ENCODE assay signal across 9 cellular contexts in the genomic region with DNA sequence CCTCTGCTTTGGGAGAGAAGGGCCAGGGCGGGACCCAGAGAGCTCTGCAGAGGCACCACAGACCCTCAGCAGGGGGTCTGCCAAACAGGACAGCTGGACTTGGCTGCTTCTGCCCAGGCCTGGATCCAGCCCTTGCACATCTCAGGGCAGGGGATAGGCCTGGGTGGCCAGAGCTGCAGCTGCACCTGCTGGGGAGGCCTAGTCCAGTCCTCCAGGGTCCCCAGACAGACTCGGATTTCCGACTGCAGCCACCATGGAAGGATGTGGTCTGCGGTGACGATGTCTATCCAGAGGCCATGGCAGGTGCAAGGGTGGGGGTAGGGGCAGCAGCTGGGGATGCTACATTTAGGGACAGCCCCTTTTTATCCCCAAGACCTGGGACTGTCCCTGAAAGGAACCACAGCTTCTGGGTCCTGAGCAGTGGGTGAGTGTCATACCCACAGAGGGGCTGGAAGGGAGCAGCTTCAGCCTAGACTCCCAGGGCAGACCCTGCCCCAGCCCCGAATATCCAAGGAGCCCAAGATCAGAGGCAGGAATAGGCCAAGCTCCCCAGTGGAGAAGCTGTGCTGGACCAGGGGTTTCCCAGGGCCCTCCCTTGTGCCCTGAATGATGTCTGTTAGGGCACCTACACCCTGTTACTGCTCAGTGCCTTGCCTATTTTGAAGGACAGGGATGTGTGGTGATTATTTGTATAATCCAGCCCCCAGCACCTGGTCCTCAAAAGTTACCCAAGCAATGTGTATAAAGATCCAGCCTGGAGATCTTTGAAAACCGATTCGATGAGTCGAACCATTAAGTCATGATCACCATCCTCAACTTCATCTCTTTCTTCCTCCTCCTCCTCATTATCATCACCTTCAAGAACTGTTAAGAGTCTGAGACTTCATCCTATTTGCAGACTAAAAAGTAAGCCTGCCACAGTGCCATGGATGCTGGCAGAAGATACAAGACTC. TPM values are rescaled to one million over a fixed set of nuclear protein-coding genes. Genes with fewer than 3 reads are reported as not detected.
DNase-seq lines count a peak whose midpoint lies in the region; ATAC-seq and TF ChIP-seq lines count a peak whose summit lies in the region.
"Had no signal": no experiment of that assay in that cellular context is flagged by ENCODE, and none has a peak within 500 bp of the region (broad histone marks: within the 10 kb centered on the region; RNA-seq: fewer than 3 reads in every experiment).

No MANE protein-coding gene starts in this region.

- H3K14ac ChIP-seq in neuronal stem cell (ENCODE audit: low read length): no peak overlapping the region

- peak; percentile 97 for DNase-seq in OCI-LY7 (ENCODE audit: low spot score)
- DNase-seq in neuronal stem cell (ENCODE audit: low spot score): no peak
- DNase-seq in putamen (ENCODE audit: low spot score): no peak
- no peak for DNase-seq in MCF 10A (ENCODE audit: unreplicated experiment)
- no peak for DNase-seq in activated gamma-delta T cell treated with Interleukin-2 at 50 U/mL for 16 hours
- no peak for DNase-seq in pons (ENCODE audit: low spot score)
- DNase-seq: NCI-H1930 had no signal

- H4K8ac ChIP-seq in neuronal stem cell (ENCODE audit: low read depth, low read length): no peak overlapping the region

- H3K27me3 Mint-ChIP-seq in MCF 10A (ENCODE audit: insufficient read depth, unreplicated experiment): peaks cover 52% of the 10 kb centered on the region

- H2BK15ac ChIP-seq in neuronal stem cell (ENCODE audit: low read length): no peak overlapping the region

- BruUV-seq in OCI-LY7 (replicated peaks; lab: Mats Ljungman, UMichigan) (no TSS peak), MCF 10A (replicated peaks; lab: Mats Ljungman, UMichigan) (no TSS peak)

- no peak overlapping the region for H4K91ac ChIP-seq in neuronal stem cell (ENCODE audit: low read depth, low read length, poor library complexity)

- peaks cover 0 to 3% (median 0%) of the 10 kb centered on the region in 3 experiments for H3K27me3 ChIP-seq in neuronal stem cell (ENCODE audit: control insufficient read depth in 3 of 3, insufficient read depth in 3 of 3, low read depth in 1 of 3, low read length in 3 of 3)

- POLR2A ChIA-PET in OCI-LY7 (lab: Charles Lee): interaction anchor here (0.8 to 11.4 kb wide), 9 partner anchors 20 to 253 kb away, joined by 3 to 308 read pairs (median 10); no protein-coding TSS in a partner anchor
- POLR2A ChIA-PET in MCF 10A (lab: Yijun Ruan, JAX): interaction anchor here (0.9 kb wide), 1 partner anchor 36 kb away, joined by 3 read pairs; no protein-coding TSS in a partner anchor

- no peak overlapping the region for H3K18ac ChIP-seq in neuronal stem cell (ENCODE audit: low read length)

- peaks cover 78% of the 10 kb centered on the region for H3K4me1 ChIP-seq in OCI-LY7 (ENCODE audit: insufficient read depth, low read length, poor library complexity, severe bottlenecking)
- no peaks in the 10 kb centered on the region for H3K4me1 ChIP-seq in neuronal stem cell (ENCODE audit: control insufficient read depth in 2 of 2, insufficient read depth in 1 of 2, low read depth in 1 of 2, low read length in 2 of 2)

- H3K36me3 Mint-ChIP-seq in MCF 10A (ENCODE audit: insufficient read depth, unreplicated experiment): peaks cover 5% of the 10 kb centered on the region

- no peaks in the 10 kb centered on the region for H4K20me1 ChIP-seq in OCI-LY7 (ENCODE audit: insufficient read depth, low read length)

- ATAC-seq in GM19023 (IDR thresholded peaks at IDR 0.05; ENCODE audit: unreplicated experiment) (peak; percentile 71), HG02610 (IDR thresholded peaks at IDR 0.05; ENCODE audit: unreplicated experiment) (peak; percentile 65)

- H3K23ac ChIP-seq in neuronal stem cell (ENCODE audit: low read depth, low read length, poor library complexity): peak overlapping the region; percentile 67

- no peaks in the 10 kb centered on the region for H3K4me1 Mint-ChIP-seq in MCF 10A (ENCODE audit: insufficient read depth, unreplicated experiment)

- peaks cover 25% of the 10 kb centered on the region for H3K36me3 ChIP-seq in OCI-LY7 (ENCODE audit: insufficient read depth, low read length)
- no peaks in the 10 kb centered on the region for H3K36me3 ChIP-seq in neuronal stem cell (replicated peaks in 1 of 2; ENCODE audit: control insufficient read depth in 2 of 2, insufficient read depth in 2 of 2, low read length in 2 of 2)

- no peak overlapping the region for H3K27ac Mint-ChIP-seq in MCF 10A (ENCODE audit: low read depth, unreplicated experiment)

- no peak overlapping the region for H2BK120ac ChIP-seq in neuronal stem cell (ENCODE audit: low read depth, low read length)

- H3K4me3 ChIP-seq in OCI-LY7 (ENCODE audit: low read depth, low read length, poor library complexity, severe bottlenecking) (peak overlapping the region; percentile 34), neuronal stem cell (ENCODE audit: low read length in 2 of 2) (no peak overlapping the region)

- no peaks in the 10 kb centered on the region for H3K79me1 ChIP-seq in neuronal stem cell (ENCODE audit: low read depth, low read length)

- H2AK5ac ChIP-seq in neuronal stem cell (ENCODE audit: low read depth, low read length): peak overlapping the region; percentile 5

- H3K4me3 Mint-ChIP-seq in MCF 10A (ENCODE audit: unreplicated experiment): no peak overlapping the region

- no peak for TF ChIP-seq CTCF in OCI-LY7 (conservative IDR thresholded peaks at IDR 0.05; ENCODE audit: low read length)
- no peak for TF ChIP-seq CTCF in MCF 10A (IDR thresholded peaks at IDR 0.05; ENCODE audit: unreplicated experiment)

- H2BK12ac ChIP-seq in neuronal stem cell (ENCODE audit: low read length): peak overlapping the region; percentile 49

- CTCF ChIA-PET in OCI-LY7 (lab: Charles Lee; ENCODE audit: unreplicated experiment) (interaction anchor here (0.6 to 3.5 kb wide), 20 partner anchors 11 to 165 kb away, joined by 3 to 41 read pairs (median 6); no protein-coding TSS in a partner anchor), MCF 10A (lab: Yijun Ruan, JAX) (interaction anchor here (1.0 to 2.4 kb wide), 14 partner anchors 10 to 422 kb away, joined by 3 to 17 read pairs (median 6); no protein-coding TSS in a partner anchor)

- WGBS in neuronal stem cell (ENCODE audit: extremely low coverage in 2 of 2, insufficient read length in 2 of 2, insufficient replicate concordance in 1 of 2), 2 donors: no CpG with 5 or more reads among the region's 9 CpGs

- H3K27ac ChIP-seq in OCI-LY7 (ENCODE audit: low read depth, low read length, poor library complexity, severe bottlenecking) (peak overlapping the region; percentile 35), neuronal stem cell (replicated peaks; ENCODE audit: low read length) (no peak overlapping the region)

- H2AFZ ChIP-seq in OCI-LY7 (ENCODE audit: low read length) (no peak overlapping the region), neuronal stem cell (ENCODE audit: low read length) (no peak overlapping the region)

- peaks cover 37% of the 10 kb centered on the region for H3K79me2 ChIP-seq in OCI-LY7 (ENCODE audit: insufficient read depth, low read depth, low read length)

- H3K9me3 Mint-ChIP-seq in MCF 10A (ENCODE audit: unreplicated experiment): no peaks in the 10 kb centered on the region

- H3K9me3 ChIP-seq in OCI-LY7 (ENCODE audit: low read length): no peaks in the 10 kb centered on the region
- no peaks in the 10 kb centered on the region for H3K9me3 ChIP-seq in neuronal stem cell (replicated peaks in 1 of 2; ENCODE audit: control insufficient read depth in 2 of 2, insufficient read depth in 1 of 2, low read depth in 1 of 2, low read length in 2 of 2)

- H3K4me2 ChIP-seq in OCI-LY7 (ENCODE audit: low read length) (peak overlapping the region; percentile 77), neuronal stem cell (ENCODE audit: insufficient read depth, low read length, poor library complexity, severe bottlenecking) (no peak overlapping the region)

- peak overlapping the region; percentile 24 for H3K9ac ChIP-seq in neuronal stem cell (ENCODE audit: low read depth, low read length, poor library complexity)

- H3K4ac ChIP-seq in neuronal stem cell (ENCODE audit: low read length): no peak overlapping the region

- no peak overlapping the region for H2BK5ac ChIP-seq in neuronal stem cell (ENCODE audit: low read length)

- intact Hi-C loops in OCI-LY7 (cut with micrococcal nuclease; ENCODE audit: unreplicated experiment): loop anchor here (1.0 to 10.0 kb wide), 13 partner anchors 20 to 720 kb away; no protein-coding TSS in a partner anchor
- intact Hi-C loops in MCF 10A (cut with micrococcal nuclease): loop anchor here (1.0 kb wide), 1 partner anchor 30 kb away; no protein-coding TSS in a partner anchor

- H3K9me2 ChIP-seq in OCI-LY7 (ENCODE audit: insufficient read depth, low read length): no peaks in the 10 kb centered on the region

RNA-seq across cellular contexts. Expression of a gene that starts 2.5 kb away (rescaled TPM):
- total RNA-seq in OCI-LY7 (2014; rRNA removed; shearing (Covaris generic)): 219 TPM in 2 replicates
- 364 and 387 TPM in 2 replicates for total RNA-seq in OCI-LY7 (2022)
- not detected for polyA plus RNA-seq in neuronal stem cell (2013, experiment 1 of 2)
- polyA plus RNA-seq in neuronal stem cell (2013, experiment 2 of 2): not detected
- not detected in 2 replicates for total RNA-seq in MCF 10A (2022)

Comparison
In these comparisons a context has a peak if more than half of its experiments do, and no peak if none do; other contexts are left out.
1. RNA of a gene that starts 2.5 kb away (total RNA-seq): 219 to 387 TPM in OCI-LY7; not detected in MCF 10A; every median in the first group is over 100 times any median in the second.